Comparison of ENCODE assay signal across 8 cellular contexts in the genomic region with DNA sequence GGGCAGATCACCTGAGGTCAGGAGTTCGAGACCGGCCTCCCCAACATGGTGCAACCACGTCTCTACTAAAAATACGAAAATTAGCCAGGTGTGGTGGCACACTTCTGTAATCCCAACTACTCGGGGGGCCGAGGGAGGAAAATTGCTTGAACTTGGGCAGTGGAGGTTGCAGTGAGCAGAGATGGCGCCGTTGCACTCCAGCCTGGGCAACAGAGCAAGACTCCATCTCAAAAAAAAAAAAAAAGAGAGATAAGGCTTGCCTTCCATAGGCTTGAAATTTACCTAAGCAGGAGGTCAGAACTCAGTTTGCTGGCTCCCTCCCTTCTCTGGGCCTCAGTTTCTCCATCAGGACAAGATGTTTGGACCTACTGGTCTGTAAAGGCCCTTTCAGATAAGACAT. TPM values are rescaled to one million over a fixed set of nuclear protein-coding genes. Genes with fewer than 3 reads are reported as not detected.
DNase-seq lines count a peak whose midpoint lies in the region; ATAC-seq, FAIRE-seq and TF ChIP-seq lines count a peak whose summit lies in the region.
"Had no signal": no experiment of that assay in that cellular context is flagged by ENCODE, and none has a peak within 500 bp of the region (broad histone marks: within the 10 kb centered on the region; RNA-seq: fewer than 3 reads in every experiment).

No MANE protein-coding gene starts in this region.

- DNase-seq in DND-41 (no peak), GM12878 (ENCODE audit: low read depth, low spot score) (no peak), neural crest cell (ENCODE audit: low read depth, low spot score) (no peak), iPS-NIHi7 (ENCODE audit: extremely low spot score) (no peak)
- DNase-seq in Jurkat, Clone E6-1 (ENCODE audit: low read depth, low spot score), result no peak
- no peak for DNase-seq in stimulated activated CD8-positive, alpha-beta memory T cell treated with anti-CD3 and anti-CD28 coated beads, Interleukin-4, amount 100 ng/mL, for 48 hours
- DNase-seq: midbrain had no signal

- peaks cover 30% of the 10 kb centered on the region for H3K4me1 ChIP-seq in DND-41 (ENCODE audit: insufficient read depth, low read length)
- peaks cover 7% of the 10 kb centered on the region; the same call in 1 of the 2 replicates for H3K4me1 ChIP-seq in GM12878 (ENCODE audit: control insufficient read depth, insufficient read depth, low read length)

- H3K27me3 Mint-ChIP-seq in neural crest cell (ENCODE audit: low read depth), result peaks cover 2% of the 10 kb centered on the region

- RAD21 ChIA-PET in GM12878 (lab: Charles Lee; ENCODE audit: unreplicated experiment), result interaction anchor here (1.4 kb wide), 1 partner anchor 10 kb away, joined by 5 read pairs; a partner anchor contains a TSS

- WGBS in GM12878 (ENCODE audit: insufficient coverage, insufficient replicate concordance, low lambda C conversion rate, missing lambda C conversion rate), result 86% methylated on average over 8 of the region's 8 CpGs

- in situ Hi-C loops in GM12878 (cut with MboI), result no loop called here

- H3K4me3 Mint-ChIP-seq in neural crest cell, result peak overlapping the region; percentile 94

- no peaks in the 10 kb centered on the region for H3K36me3 Mint-ChIP-seq in neural crest cell (ENCODE audit: low read depth)

- TF ChIP-seq EP300 in GM12878 (IDR thresholded peaks at IDR 0.05; ENCODE audit: borderline replicate concordance in 1 of 2, control insufficient read depth in 1 of 2, low read depth in 2 of 2, low read length in 2 of 2), result no peak

- ATAC-seq in DND-41 (ENCODE audit: insufficient read depth, low read depth) (no peak), GM12878 (no peak), HG03469 (IDR thresholded peaks at IDR 0.05; ENCODE audit: unreplicated experiment) (no peak)

- peak; percentile 16 for TF ChIP-seq CTCF in DND-41 (IDR thresholded peaks at IDR 0.05; ENCODE audit: borderline replicate concordance, extremely low read depth, low read length, poor library complexity, severe bottlenecking)
- TF ChIP-seq CTCF in GM12878 (IDR thresholded peaks at IDR 0.05 in 2 of 3, conservative IDR thresholded peaks at IDR 0.05 in 1 of 3; ENCODE audit: control insufficient read depth in 2 of 3, extremely low read depth in 1 of 3, insufficient read depth in 1 of 3, low read depth in 3 of 3, low read length in 3 of 3), result no peak
- TF ChIP-seq CTCF in neural crest cell (conservative IDR thresholded peaks at IDR 0.05), result no peak

- H3K27me3 ChIP-seq in DND-41 (ENCODE audit: insufficient read depth, low read length, poor library complexity) (no peaks in the 10 kb centered on the region), GM12878 (replicated peaks in 1 of 2; ENCODE audit: control insufficient read depth in 2 of 2, insufficient read depth in 2 of 2, low read length in 1 of 2) (no peaks in the 10 kb centered on the region)

- H3K36me3 ChIP-seq in DND-41 (ENCODE audit: insufficient read depth, low read length) (peaks cover 57% of the 10 kb centered on the region), GM12878 (ENCODE audit: control insufficient read depth in 2 of 2, insufficient read depth in 2 of 2, low read length in 1 of 2) (peaks cover 14 to 21% of the 10 kb centered on the region in 2 experiments)

- H2AFZ ChIP-seq in DND-41 (ENCODE audit: low read depth, low read length), result no peak overlapping the region
- H2AFZ ChIP-seq in GM12878 (ENCODE audit: control insufficient read depth, low read depth, low read length), result no peak overlapping the region

- CTCF ChIA-PET in GM12878 (lab: Yijun Ruan, JAX), result interaction anchor here (0.8 to 2.9 kb wide), 3 partner anchors 10 to 99 kb away, joined by 3 to 22 read pairs (median 3); a partner anchor contains a TSS

- H4K20me1 ChIP-seq in DND-41 (ENCODE audit: insufficient read depth, low read length) (no peaks in the 10 kb centered on the region), GM12878 (ENCODE audit: control insufficient read depth, insufficient read depth) (no peaks in the 10 kb centered on the region)

- peaks cover 17% of the 10 kb centered on the region for H3K4me1 Mint-ChIP-seq in neural crest cell

- H3K9ac ChIP-seq in DND-41 (ENCODE audit: low read depth, low read length) (peak overlapping the region; percentile 87), GM12878 (ENCODE audit: control insufficient read depth, insufficient read depth, low read length) (peak overlapping the region; percentile 89; the same call in 1 of the 2 replicates)

- H3K79me2 ChIP-seq in DND-41 (ENCODE audit: insufficient read depth, low read length) (peaks cover 23% of the 10 kb centered on the region), GM12878 (ENCODE audit: control insufficient read depth, insufficient read depth, low read length) (peaks cover 14% of the 10 kb centered on the region)

- peak overlapping the region; percentile 82 for H3K27ac ChIP-seq in DND-41 (ENCODE audit: low read length)
- H3K27ac ChIP-seq in GM12878 (ENCODE audit: control insufficient read depth, insufficient read depth), result no peak overlapping the region

- BruUV-seq in GM12878 (replicated peaks; lab: Mats Ljungman, UMichigan), result no TSS peak

- no peaks in the 10 kb centered on the region for H3K9me3 ChIP-seq in DND-41 (ENCODE audit: insufficient read depth, low read length, severe bottlenecking)
- H3K9me3 ChIP-seq in GM12878 (replicated peaks; ENCODE audit: control insufficient read depth, insufficient read depth, low read length), result no peaks in the 10 kb centered on the region

- no peak for TF ChIP-seq RAD21 in GM12878 (IDR thresholded peaks at IDR 0.05; ENCODE audit: insufficient read depth, low read depth, low read length)

- POLR2A ChIA-PET in GM12878 (lab: Charles Lee), result interaction anchor here (1.8 kb wide), 1 partner anchor 10 kb away, joined by 15 read pairs; a partner anchor contains a TSS

- intact Hi-C loops in GM12878 (cut with micrococcal nuclease; ENCODE audit: unreplicated experiment), result no loop called here

- no peak for FAIRE-seq in GM12878 (lab: Jason Lieb, UNC)

- no peaks in the 10 kb centered on the region for H3K9me3 Mint-ChIP-seq in neural crest cell

- TF ChIP-seq POLR2A in GM12878 (IDR thresholded peaks at IDR 0.05; ENCODE audit: low read depth, low read length), result no peak

- H3K4me3 ChIP-seq in DND-41 (ENCODE audit: low read depth in 1 of 2, low read length in 2 of 2), result peak overlapping the region; percentile 74 to 91; a peak in 3 of 4 replicates
- H3K4me3 ChIP-seq in Jurkat, Clone E6-1 (ENCODE audit: low read length), result peak overlapping the region; percentile 75
- peak overlapping the region; percentile 92 for H3K4me3 ChIP-seq in GM12878

- peak overlapping the region; percentile 88 for H3K4me2 ChIP-seq in DND-41 (ENCODE audit: insufficient read depth, low read length)
- peak overlapping the region; percentile 80 for H3K4me2 ChIP-seq in GM12878 (ENCODE audit: control insufficient read depth, insufficient read depth)

- H3K27ac Mint-ChIP-seq in neural crest cell (ENCODE audit: unreplicated experiment), result no peak overlapping the region

- SMC1A ChIA-PET in GM12878 (lab: Charles Lee; ENCODE audit: uncharacterized antibody, unreplicated experiment), result interaction anchor here (1.3 kb wide), 1 partner anchor 10 kb away, joined by 6 read pairs; a partner anchor contains a TSS

RNA-seq across cellular contexts. Expression of a gene that starts 1.3 kb away (rescaled TPM):
- polyA plus RNA-seq in Jurkat, Clone E6-1 (2012; ENCODE audit: insufficient read depth, insufficient read length), result 98.0 TPM
- total RNA-seq in GM12878 (2013; cell fraction: nucleolus; rRNA removed), result 33.4 and 38.6 TPM in 2 replicates
- 40.5 and 49.2 TPM in 2 replicates for total RNA-seq in GM12878 (2014; rRNA removed)
- 14.3 and 17.3 TPM in 2 replicates for total RNA-seq in GM12878 (2014; rRNA removed; fragmentation: Illumina TruSeq; extraction: Trizol)
- total RNA-seq in GM12878 (2021), result 75.0 and 77.8 TPM in 2 replicates
- 17.2 TPM for polyA plus RNA-seq in GM12878 (2011; ENCODE audit: low read depth)
- polyA plus RNA-seq in GM12878 (2011; rRNA removed), result 21.7 and 48.0 TPM in 2 replicates
- polyA plus RNA-seq in GM12878 (2011; cell fraction: cytosol; rRNA removed), result 57.9 and 63.5 TPM in 2 replicates
- 156 and 204 TPM in 2 replicates for polyA plus RNA-seq in GM12878 (2011; cell fraction: nucleus; rRNA removed)
- polyA plus RNA-seq in GM12878 (2012), result 30.1 and 30.2 TPM in 2 replicates
- polyA plus RNA-seq in GM12878 (2014; fragmentation: Illumina TruSeq; extraction: Trizol), result 5.0 and 22.6 TPM in 2 replicates
- 10 to 100 TPM in 1 of 2 experiments, 1 to 10 TPM in 1; 5.7 to 16.4 TPM for polyA plus RNA-seq in GM12878 (2014; fragmentation: Nextera tagmentation; extraction: Ambion mirVana)
- polyA plus RNA-seq in GM12878 (2014; rRNA removed), result 40.7 and 49.1 TPM in 2 replicates
- polyA plus RNA-seq in GM12878 (2016; fragmentation: Nextera tagmentation; extraction: Ambion mirVana), result 10 to 100 TPM; 85.2 to 95.0 TPM
- 26.3 and 30.0 TPM in 2 replicates for polyA minus RNA-seq in GM12878 (2011; rRNA and poly(A)+ RNA removed)
- polyA minus RNA-seq in GM12878 (2011; cell fraction: cytosol; rRNA and poly(A)+ RNA removed), result 16.0 and 22.5 TPM in 2 replicates
- polyA minus RNA-seq in GM12878 (2011; cell fraction: nucleus; rRNA and poly(A)+ RNA removed), result 16.1 and 25.9 TPM in 2 replicates
- 66.7 and 66.8 TPM in 2 replicates for total RNA-seq in neural crest cell

RNA-seq across cellular contexts. Expression of a gene that starts 10.0 kb away (rescaled TPM):
- polyA plus RNA-seq in Jurkat, Clone E6-1 (2012; ENCODE audit: insufficient read depth, insufficient read length), result 37.4 TPM
- 4.7 and 5.3 TPM in 2 replicates for total RNA-seq in GM12878 (2013; cell fraction: nucleolus; rRNA removed)
- total RNA-seq in GM12878 (2014; rRNA removed) (22.1 and 29.2 TPM in 2 replicates), GM12878 (2014; rRNA removed; fragmentation: Illumina TruSeq; extraction: Trizol) (4.8 and 5.8 TPM in 2 replicates), GM12878 (2021) (28.1 and 28.2 TPM in 2 replicates), neural crest cell (21.9 and 23.7 TPM in 2 replicates)
- polyA plus RNA-seq in GM12878 (2011; ENCODE audit: low read depth), result 3.2 TPM
- polyA plus RNA-seq in GM12878 (2011; rRNA removed) (6.6 and 12.2 TPM in 2 replicates), GM12878 (2014; fragmentation: Illumina TruSeq; extraction: Trizol) (1.0 and 3.2 TPM in 2 replicates), GM12878 (2014; fragmentation: Nextera tagmentation; extraction: Ambion mirVana) (1 to 10 TPM in 1 of 2 experiments, under 1 TPM in 1; 0.84 to 1.8 TPM), GM12878 (2014; rRNA removed) (24.9 and 31.4 TPM in 2 replicates), GM12878 (2016; fragmentation: Nextera tagmentation; extraction: Ambion mirVana) (10 to 100 TPM in 1 of 2 experiments, under 1 TPM in 1; 0.92 to 19.3 TPM)
- polyA plus RNA-seq in GM12878 (2011; cell fraction: cytosol; rRNA removed), result 18.4 and 36.3 TPM in 2 replicates
- 22.1 and 25.7 TPM in 2 replicates for polyA plus RNA-seq in GM12878 (2011; cell fraction: nucleus; rRNA removed)
- polyA plus RNA-seq in GM12878 (2012), result 7.6 and 8.4 TPM in 2 replicates
- polyA minus RNA-seq in GM12878 (2011; rRNA and poly(A)+ RNA removed), result 7.0 and 8.1 TPM in 2 replicates
- 5.8 and 8.3 TPM in 2 replicates for polyA minus RNA-seq in GM12878 (2011; cell fraction: cytosol; rRNA and poly(A)+ RNA removed)
- 4.4 and 7.0 TPM in 2 replicates for polyA minus RNA-seq in GM12878 (2011; cell fraction: nucleus; rRNA and poly(A)+ RNA removed)

RNA-seq across cellular contexts. Expression of a gene that starts 41.2 kb away (rescaled TPM):
- 17.1 TPM for polyA plus RNA-seq in Jurkat, Clone E6-1 (2012; ENCODE audit: insufficient read depth, insufficient read length)
- 12.2 and 12.5 TPM in 2 replicates for total RNA-seq in GM12878 (2013; cell fraction: nucleolus; rRNA removed)
- 9.2 and 10.8 TPM in 2 replicates for total RNA-seq in GM12878 (2014; rRNA removed)
- total RNA-seq in GM12878 (2014; rRNA removed; fragmentation: Illumina TruSeq; extraction: Trizol), result 6.3 and 7.1 TPM in 2 replicates
- total RNA-seq in GM12878 (2021), result 18.7 and 20.5 TPM in 2 replicates
- polyA plus RNA-seq in GM12878 (2011; ENCODE audit: low read depth), result 28.7 TPM
- polyA plus RNA-seq in GM12878 (2011; rRNA removed), result 9.5 and 21.2 TPM in 2 replicates
- polyA plus RNA-seq in GM12878 (2011; cell fraction: cytosol; rRNA removed), result 20.5 and 22.0 TPM in 2 replicates
- polyA plus RNA-seq in GM12878 (2011; cell fraction: nucleus; rRNA removed), result 25.1 and 27.1 TPM in 2 replicates
- 11.4 and 15.1 TPM in 2 replicates for polyA plus RNA-seq in GM12878 (2012)
- polyA plus RNA-seq in GM12878 (2014; fragmentation: Illumina TruSeq; extraction: Trizol), result 16.3 and 22.1 TPM in 2 replicates
- 1 to 10 TPM; 3.0 to 3.1 TPM for polyA plus RNA-seq in GM12878 (2014; fragmentation: Nextera tagmentation; extraction: Ambion mirVana)
- polyA plus RNA-seq in GM12878 (2014; rRNA removed), result 16.7 and 19.1 TPM in 2 replicates
- polyA plus RNA-seq in GM12878 (2016; fragmentation: Nextera tagmentation; extraction: Ambion mirVana), result 10 to 100 TPM; 22.2 to 23.1 TPM
- 12.2 and 15.4 TPM in 2 replicates for polyA minus RNA-seq in GM12878 (2011; rRNA and poly(A)+ RNA removed)
- 5.1 and 6.0 TPM in 2 replicates for polyA minus RNA-seq in GM12878 (2011; cell fraction: cytosol; rRNA and poly(A)+ RNA removed)
- 6.4 and 12.7 TPM in 2 replicates for polyA minus RNA-seq in GM12878 (2011; cell fraction: nucleus; rRNA and poly(A)+ RNA removed)
- 28.9 and 32.3 TPM in 2 replicates for total RNA-seq in neural crest cell

RNA-seq across cellular contexts. Expression of a gene that starts 53.5 kb away (rescaled TPM):
- 28.5 TPM for polyA plus RNA-seq in Jurkat, Clone E6-1 (2012; ENCODE audit: insufficient read depth, insufficient read length)
- 23.9 and 33.0 TPM in 2 replicates for total RNA-seq in GM12878 (2013; cell fraction: nucleolus; rRNA removed)
- 12.4 and 12.8 TPM in 2 replicates for total RNA-seq in GM12878 (2014; rRNA removed)
- total RNA-seq in GM12878 (2014; rRNA removed; fragmentation: Illumina TruSeq; extraction: Trizol), result 6.3 and 7.4 TPM in 2 replicates
- 12.2 and 12.7 TPM in 2 replicates for total RNA-seq in GM12878 (2021)
- polyA plus RNA-seq in GM12878 (2011; ENCODE audit: low read depth), result 3.2 TPM
- 8.6 and 14.0 TPM in 2 replicates for polyA plus RNA-seq in GM12878 (2011; rRNA removed)
- polyA plus RNA-seq in GM12878 (2011; cell fraction: cytosol; rRNA removed), result 15.7 and 17.5 TPM in 2 replicates
- 75.8 and 77.3 TPM in 2 replicates for polyA plus RNA-seq in GM12878 (2011; cell fraction: nucleus; rRNA removed)
- polyA plus RNA-seq in GM12878 (2012), result 7.6 and 7.7 TPM in 2 replicates
- polyA plus RNA-seq in GM12878 (2014; fragmentation: Illumina TruSeq; extraction: Trizol), result 5.4 and 7.9 TPM in 2 replicates
- polyA plus RNA-seq in GM12878 (2014; fragmentation: Nextera tagmentation; extraction: Ambion mirVana), result 1 to 10 TPM; 5.8 to 6.2 TPM
- 15.7 and 15.9 TPM in 2 replicates for polyA plus RNA-seq in GM12878 (2014; rRNA removed)
- polyA plus RNA-seq in GM12878 (2016; fragmentation: Nextera tagmentation; extraction: Ambion mirVana), result 10 to 100 TPM; 10.3 to 12.8 TPM
- polyA minus RNA-seq in GM12878 (2011; rRNA and poly(A)+ RNA removed), result 8.6 and 12.4 TPM in 2 replicates
- 4.9 and 5.1 TPM in 2 replicates for polyA minus RNA-seq in GM12878 (2011; cell fraction: cytosol; rRNA and poly(A)+ RNA removed)
- polyA minus RNA-seq in GM12878 (2011; cell fraction: nucleus; rRNA and poly(A)+ RNA removed), result 5.9 and 7.8 TPM in 2 replicates
- 17.7 and 17.9 TPM in 2 replicates for total RNA-seq in neural crest cell

RNA-seq across cellular contexts. Expression of a gene that starts 53.7 kb away (rescaled TPM):
- 14.6 TPM for polyA plus RNA-seq in Jurkat, Clone E6-1 (2012; ENCODE audit: insufficient read depth, insufficient read length)
- total RNA-seq in GM12878 (2013; cell fraction: nucleolus; rRNA removed), result 20.0 and 23.0 TPM in 2 replicates
- 9.1 and 13.4 TPM in 2 replicates for total RNA-seq in GM12878 (2014; rRNA removed)
- total RNA-seq in GM12878 (2014; rRNA removed; fragmentation: Illumina TruSeq; extraction: Trizol), result 5.9 and 6.9 TPM in 2 replicates
- total RNA-seq in GM12878 (2021), result 15.7 and 15.9 TPM in 2 replicates
- 2.9 TPM for polyA plus RNA-seq in GM12878 (2011; ENCODE audit: low read depth)
- polyA plus RNA-seq in GM12878 (2011; rRNA removed), result 3.7 and 8.9 TPM in 2 replicates
- 12.0 and 13.2 TPM in 2 replicates for polyA plus RNA-seq in GM12878 (2011; cell fraction: cytosol; rRNA removed)
- polyA plus RNA-seq in GM12878 (2011; cell fraction: nucleus; rRNA removed), result 10.1 and 15.4 TPM in 2 replicates
- 5.7 and 7.4 TPM in 2 replicates for polyA plus RNA-seq in GM12878 (2012)
- polyA plus RNA-seq in GM12878 (2014; fragmentation: Illumina TruSeq; extraction: Trizol), result 3.5 and 7.6 TPM in 2 replicates
- 1 to 10 TPM; 1.6 to 2.3 TPM for polyA plus RNA-seq in GM12878 (2014; fragmentation: Nextera tagmentation; extraction: Ambion mirVana)
- 10.5 and 12.6 TPM in 2 replicates for polyA plus RNA-seq in GM12878 (2014; rRNA removed)
- polyA plus RNA-seq in GM12878 (2016; fragmentation: Nextera tagmentation; extraction: Ambion mirVana), result 10 to 100 TPM; 15.1 to 15.6 TPM
- polyA minus RNA-seq in GM12878 (2011; rRNA and poly(A)+ RNA removed), result 25.2 and 28.5 TPM in 2 replicates
- polyA minus RNA-seq in GM12878 (2011; cell fraction: cytosol; rRNA and poly(A)+ RNA removed), result 6.1 and 6.5 TPM in 2 replicates
- 8.6 and 22.6 TPM in 2 replicates for polyA minus RNA-seq in GM12878 (2011; cell fraction: nucleus; rRNA and poly(A)+ RNA removed)
- total RNA-seq in neural crest cell, result 48.5 and 49.7 TPM in 2 replicates
